In the genomic region with DNA sequence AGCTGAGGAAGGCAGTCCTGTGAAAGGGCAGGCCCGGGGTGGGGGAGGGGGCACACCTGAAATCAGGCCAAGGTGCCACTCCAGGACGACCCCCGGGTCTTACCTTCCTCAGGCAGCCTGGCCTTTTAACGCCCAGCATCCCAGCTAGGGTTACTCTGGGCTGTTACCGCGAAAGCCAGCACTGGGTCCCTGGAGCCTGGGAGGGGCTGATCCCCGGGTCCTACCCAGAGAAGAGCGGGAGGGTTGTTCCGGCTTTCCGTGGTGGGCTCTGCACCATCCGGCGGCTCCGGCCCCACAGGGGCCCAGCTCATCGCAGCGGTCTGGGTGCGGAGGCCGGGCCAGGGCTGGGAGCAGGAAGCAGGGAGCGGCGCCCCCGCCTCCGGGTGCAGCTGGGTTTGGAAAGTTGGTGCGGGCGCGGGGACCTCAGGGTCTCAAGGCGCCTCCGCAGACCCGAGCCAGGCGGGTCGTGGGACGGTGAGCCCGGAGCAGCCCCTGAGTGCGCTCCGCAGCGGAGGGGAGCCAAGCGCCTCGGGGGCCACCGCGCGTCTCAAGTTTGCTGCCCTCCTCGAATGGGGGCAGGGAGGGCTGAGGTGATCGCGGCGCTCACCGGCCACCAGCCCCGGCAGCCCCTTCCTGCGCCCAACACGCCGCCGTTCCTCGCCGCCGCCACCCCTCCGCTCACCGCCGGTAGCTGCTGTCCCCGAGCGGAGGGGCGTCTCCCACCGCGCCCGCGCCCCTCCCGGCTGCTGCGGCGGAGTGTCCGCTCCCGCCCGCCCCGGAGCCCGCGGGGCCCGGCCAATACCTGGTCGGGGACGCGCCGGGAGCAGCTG, we compare ENCODE assay signal across 8 cellular contexts. TPM values are rescaled to one million over a fixed set of nuclear protein-coding genes. Genes with fewer than 3 reads are reported as not detected.
A peak's percentile ranks its signal among the peaks of the same experiment; 100 is the strongest.
DNase-seq lines count a peak whose midpoint lies in the region; ATAC-seq, FAIRE-seq and TF ChIP-seq lines count a peak whose summit lies in the region.

No MANE protein-coding gene starts in this region.

- peaks cover 7% of the 10 kb centered on the region for H3K4me1 Mint-ChIP-seq in activated T-cell treated with anti-CD3 and anti-CD28 coated beads, Interleukin-2, amount 50 U/mL, for 72 hours (ENCODE audit: low read depth)

- H3K27ac ChIP-seq in H1 (ENCODE audit: low read depth, low read length) (no peak overlapping the region), mesendoderm (ENCODE audit: low read depth, low read length) (no peak overlapping the region), upper lobe of left lung (peak overlapping the region in 3 of 4 donors; percentile 51 to 81 (median 61))

- H3K27ac Mint-ChIP-seq in activated T-cell treated with anti-CD3 and anti-CD28 coated beads, Interleukin-2, amount 50 U/mL, for 72 hours = no peak overlapping the region

- H3K27me3 Mint-ChIP-seq in activated T-cell treated with anti-CD3 and anti-CD28 coated beads, Interleukin-2, amount 50 U/mL, for 72 hours (ENCODE audit: low read depth) = peaks cover 69% of the 10 kb centered on the region

- H4K91ac ChIP-seq in H1 (replicated peaks; ENCODE audit: insufficient read length, low read length) = no peak overlapping the region

- H3K79me2 ChIP-seq in H1 (ENCODE audit: control insufficient read depth in 1 of 2, insufficient read depth in 2 of 2, low read length in 2 of 2) (no peaks in the 10 kb centered on the region), mesendoderm (ENCODE audit: control insufficient read depth, insufficient read depth, low read length) (no peaks in the 10 kb centered on the region)

- peaks cover 0 to 18% (median 13%) of the 10 kb centered on the region in 4 experiments; a peak in 6 of 7 replicates for H3K4me1 ChIP-seq in H1 (replicated peaks in 1 of 4; ENCODE audit: control insufficient read depth in 3 of 4, insufficient read depth in 4 of 4, low read length in 3 of 4)
- H3K4me1 ChIP-seq in mesendoderm (ENCODE audit: control insufficient read depth, low read depth, low read length) = peaks cover 10% of the 10 kb centered on the region
- peaks cover 17 to 33% (median 30%) of the 10 kb centered on the region in 4 donors for H3K4me1 ChIP-seq in upper lobe of left lung

- peak overlapping the region; percentile 36 to 50 for H3K4me3 Mint-ChIP-seq in activated T-cell treated with anti-CD3 and anti-CD28 coated beads, Interleukin-2, amount 50 U/mL, for 72 hours

- H4K20me1 ChIP-seq in H1 (replicated peaks in 1 of 2; ENCODE audit: control insufficient read depth in 1 of 2, insufficient read depth in 2 of 2, low read length in 2 of 2) = peaks cover 2% of the 10 kb centered on the region in 2 experiments

- H3K36me3 ChIP-seq in H1 (ENCODE audit: control insufficient read depth in 2 of 4, insufficient read depth in 4 of 4, low read length in 3 of 4) (no peaks in the 10 kb centered on the region), mesendoderm (ENCODE audit: control insufficient read depth, insufficient read depth, low read length) (no peaks in the 10 kb centered on the region), upper lobe of left lung (no peaks in the 10 kb centered on the region)

- WGBS in H1 (ENCODE audit: extremely low coverage in 1 of 2, insufficient coverage in 1 of 2, insufficient read length in 1 of 2, insufficient replicate concordance in 2 of 2, low coverage in 1 of 2, low lambda C conversion rate in 2 of 2, missing lambda C conversion rate in 1 of 2), 2 experiments = 3% methylated on average over 34 of the region's 76 CpGs; no CpG with 5 or more reads in 1 of the 2 experiments
- WGBS in mesendoderm (ENCODE audit: extremely low coverage, insufficient coverage, low lambda C conversion rate) = no CpG with 5 or more reads among the region's 76 CpGs
- WGBS in upper lobe of left lung, 2 donors = 2% methylated on average over 22 of the region's 76 CpGs; no CpG with 5 or more reads in 1 of the 2 donors

- TF ChIP-seq RAD21 in H1 (IDR thresholded peaks at IDR 0.05 in 1 of 2, conservative IDR thresholded peaks at IDR 0.05 in 1 of 2; ENCODE audit: low read depth in 2 of 2, low read length in 2 of 2) = no peak

- peak overlapping the region; percentile 74 to 96 for H3K4me2 ChIP-seq in H1 (ENCODE audit: insufficient read depth in 1 of 2, low read depth in 2 of 2, low read length in 2 of 2)
- peak overlapping the region; percentile 73 for H3K4me2 ChIP-seq in mesendoderm (ENCODE audit: low read length)

- no peaks in the 10 kb centered on the region for H3K36me3 Mint-ChIP-seq in activated T-cell treated with anti-CD3 and anti-CD28 coated beads, Interleukin-2, amount 50 U/mL, for 72 hours (ENCODE audit: insufficient read depth in 2 of 2)

- no peak overlapping the region for H2BK12ac ChIP-seq in H1 (ENCODE audit: low read depth, low read length)

- peak overlapping the region; percentile 23; the same call in 1 of the 2 replicates for H2AFZ ChIP-seq in H1 (ENCODE audit: low read length)

- H4K5ac ChIP-seq in H1 (ENCODE audit: insufficient read length, low read depth, low read length) (no peak overlapping the region), mesendoderm (ENCODE audit: low read length) (no peak overlapping the region)

- H2AK5ac ChIP-seq in H1 (ENCODE audit: low read depth, low read length) (no peak overlapping the region), mesendoderm (ENCODE audit: low read length) (no peak overlapping the region)

- H2BK120ac ChIP-seq in H1 (replicated peaks; ENCODE audit: low read depth, low read length) (no peak overlapping the region), mesendoderm (ENCODE audit: low read depth, low read length) (no peak overlapping the region)

- H3K79me1 ChIP-seq in H1 (ENCODE audit: low read depth, low read length) (no peaks in the 10 kb centered on the region), mesendoderm (ENCODE audit: low read length) (no peaks in the 10 kb centered on the region)

- H3K56ac ChIP-seq in H1 (replicated peaks; ENCODE audit: insufficient read length, low read depth, low read length) (no peak overlapping the region), mesendoderm (ENCODE audit: low read length) (peak overlapping the region; percentile 82)

- H3K4ac ChIP-seq in H1 (replicated peaks; ENCODE audit: insufficient read length, low read depth, low read length) (no peak overlapping the region), mesendoderm (ENCODE audit: low read depth, low read length) (no peak overlapping the region)

- POLR2A ChIA-PET in H1 (lab: Charles Lee; ENCODE audit: partially characterized antibody) = interaction anchor here (1.9 kb wide), 1 partner anchor 10 kb away, joined by 8 read pairs; no protein-coding TSS in a partner anchor

- no peak overlapping the region for H3K14ac ChIP-seq in H1 (ENCODE audit: insufficient read length)

- CTCF ChIA-PET in H1 (lab: Charles Lee; ENCODE audit: partially characterized antibody) = interaction anchor here (0.7 to 2.7 kb wide), 8 partner anchors 10 to 305 kb away, joined by 3 to 14 read pairs (median 4); no protein-coding TSS in a partner anchor

- TF ChIP-seq EP300 in H1 (IDR thresholded peaks at IDR 0.05; ENCODE audit: borderline replicate concordance in 1 of 2, low read depth in 2 of 2, low read length in 2 of 2) = no peak
- TF ChIP-seq EP300 in upper lobe of left lung (IDR thresholded peaks at IDR 0.05) = no peak

- H3K27me3 ChIP-seq in H1 (replicated peaks in 1 of 4; ENCODE audit: control insufficient read depth in 3 of 4, extremely low read depth in 1 of 4, insufficient read depth in 3 of 4, low read length in 3 of 4) = peaks cover 11 to 46% (median 37%) of the 10 kb centered on the region in 4 experiments
- H3K27me3 ChIP-seq in mesendoderm (ENCODE audit: insufficient read depth, low read length, poor library complexity) = no peaks in the 10 kb centered on the region
- H3K27me3 ChIP-seq in upper lobe of left lung = peaks cover 0 to 30% (median 19%) of the 10 kb centered on the region in 4 donors

- H3K9me3 Mint-ChIP-seq in activated T-cell treated with anti-CD3 and anti-CD28 coated beads, Interleukin-2, amount 50 U/mL, for 72 hours = no peaks in the 10 kb centered on the region

- H2BK20ac ChIP-seq in H1 (ENCODE audit: low read length) = no peak overlapping the region

- no peak for DNase-seq in activated T-cell treated with anti-CD3 and anti-CD28 coated beads, Interleukin-2, amount 50 U/mL, for 72 hours
- DNase-seq in activated T-cell treated with anti-CD3 and anti-CD28 coated beads for 4 hours (no peak), H1 (ENCODE audit: low read depth in 1 of 2, low spot score in 2 of 2) (peak in 1 of 2 experiments; percentile 62), mesendoderm (no peak), upper lobe of left lung (peak in 1 of 2 donors; percentile 84), kidney glomerular epithelial cell (lab: John Stamatoyannopoulos, UW) (no peak)

- peaks cover 12% of the 10 kb centered on the region; the same call in 1 of the 2 replicates for H3K23me2 ChIP-seq in H1 (ENCODE audit: low read depth, low read length)

- H4K8ac ChIP-seq in H1 (ENCODE audit: extremely low read depth, insufficient read depth, low read length) = peak overlapping the region; percentile 59
- no peak overlapping the region for H4K8ac ChIP-seq in mesendoderm (ENCODE audit: low read depth, low read length)

- H3K9me3 ChIP-seq in H1 (ENCODE audit: insufficient read depth in 2 of 2, low read depth in 1 of 2, low read length in 1 of 2) = no peaks in the 10 kb centered on the region
- no peaks in the 10 kb centered on the region for H3K9me3 ChIP-seq in upper lobe of left lung

- H2BK5ac ChIP-seq in H1 (ENCODE audit: low read depth, low read length) = no peak overlapping the region
- H2BK5ac ChIP-seq in mesendoderm (ENCODE audit: low read length) = no peak overlapping the region

- FAIRE-seq in H1 (lab: Jason Lieb, UNC) = no peak

- H2BK15ac ChIP-seq in H1 (ENCODE audit: low read length) (no peak overlapping the region), mesendoderm (replicated peaks; ENCODE audit: low read depth) (no peak overlapping the region)

- TF ChIP-seq CTCF in H1 (IDR thresholded peaks at IDR 0.05; ENCODE audit: control extremely low read depth in 1 of 3, insufficient read depth in 1 of 3, low read depth in 1 of 3, low read length in 3 of 3) (no peak), upper lobe of left lung (IDR thresholded peaks at IDR 0.05) (no peak)

- H3K9ac ChIP-seq in H1 (replicated peaks in 1 of 4; ENCODE audit: extremely low read depth in 1 of 4, low read depth in 3 of 4, low read length in 3 of 4) = no peak overlapping the region; a peak in 1 of 7 replicates
- peak overlapping the region; percentile 48 for H3K9ac ChIP-seq in mesendoderm (ENCODE audit: low read length)

- H3K4me3 ChIP-seq in H1 (ENCODE audit: extremely low read depth in 1 of 4, insufficient read depth in 2 of 4, low read depth in 3 of 4, low read length in 4 of 4) (peak overlapping the region; percentile 52 to 78 (median 54)), mesendoderm (ENCODE audit: low read length) (peak overlapping the region; percentile 29), upper lobe of left lung (peak overlapping the region; percentile 9 to 83 (median 63))

- H3K18ac ChIP-seq in H1 (ENCODE audit: extremely low read depth, low read length) (no peak overlapping the region; the same call in none of the 2 replicates), mesendoderm (ENCODE audit: low read length) (peak overlapping the region; percentile 5)

- peak; percentile 19 to 25 for ATAC-seq in activated T-cell treated with anti-CD3 and anti-CD28 coated beads, Interleukin-2, amount 50 U/mL, for 72 hours (replicated peaks in 1 of 2)
- peak in 1 of 2 donors; percentile 19 for ATAC-seq in upper lobe of left lung (ENCODE audit: low FRiP score in 2 of 2)
- no peak for ATAC-seq in HG02884 (IDR thresholded peaks at IDR 0.05; ENCODE audit: unreplicated experiment)
- no peak for ATAC-seq in GM19324 (IDR thresholded peaks at IDR 0.05; ENCODE audit: low FRiP score, unreplicated experiment)

- no peak for TF ChIP-seq POLR2A in H1 (IDR thresholded peaks at IDR 0.05; ENCODE audit: control extremely low read depth in 1 of 2, low read depth in 2 of 2, low read length in 2 of 2)
- TF ChIP-seq POLR2A in upper lobe of left lung (IDR thresholded peaks at IDR 0.05) = no peak

- H3K23ac ChIP-seq in H1 (ENCODE audit: insufficient read length) (no peak overlapping the region), mesendoderm (ENCODE audit: low read length) (peak overlapping the region; percentile 34)

RNA-seq across cellular contexts. Expression of gene CHST1, which starts 0.8 kb away (rescaled TPM):
- total RNA-seq in activated T-cell treated with anti-CD3 and anti-CD28 coated beads, Interleukin-2, amount 50 U/mL, for 72 hours = under 1 TPM in 1 of 2 donors, not detected in 1; 0.10 TPM
- 1.6 and 3.8 TPM in 2 replicates for total RNA-seq in H1 (2021; fragmentation: NEBNext Ultra II Directional; extraction: Animal tissue kit (Norgen Biotek cat#: 25700))
- polyA plus RNA-seq in H1 (2011; rRNA removed) = 1.6 and 2.7 TPM in 2 replicates
- 1.2 TPM for polyA plus RNA-seq in H1 (2011; cell fraction: cytosol; rRNA removed)
- polyA plus RNA-seq in H1 (2011; cell fraction: nucleus; rRNA removed) = 3.8 TPM
- 1.0 to 1.7 TPM (median 1.5 TPM) in 4 replicates for polyA plus RNA-seq in H1 (2012, experiment 1 of 2)
- 1.0 TPM for polyA plus RNA-seq in H1 (2012, experiment 2 of 2)
- 1.4 TPM for polyA plus RNA-seq in H1 (2013, experiment 1 of 2)
- 1.7 TPM for polyA plus RNA-seq in H1 (2013, experiment 2 of 2)
- 0.44 and 0.82 TPM in 2 replicates for polyA minus RNA-seq in H1 (2011; rRNA and poly(A)+ RNA removed)
- 0.51 TPM for polyA minus RNA-seq in H1 (2011; cell fraction: cytosol; rRNA and poly(A)+ RNA removed)
- polyA minus RNA-seq in H1 (2011; cell fraction: nucleus; rRNA and poly(A)+ RNA removed) = 1.6 TPM
- polyA plus RNA-seq in mesendoderm (2013, experiment 1 of 2) = 0.53 TPM
- 0.55 TPM for polyA plus RNA-seq in mesendoderm (2013, experiment 2 of 2)
- total RNA-seq in upper lobe of left lung = 1 to 10 TPM; 1.6 to 7.4 (median 2.6) TPM

Comparison
In these comparisons a context has a peak if more than half of its experiments do, and no peak if none do; other contexts are left out.
1. ATAC-seq: peak in activated T-cell treated with anti-CD3 and anti-CD28 coated beads, Interleukin-2, amount 50 U/mL, for 72 hours (2 of 2); none in HG02884 (single experiment) and GM19324 (single experiment).
2. H3K27ac ChIP-seq: peak in upper lobe of left lung (3 of 4); none in H1 (single experiment) and mesendoderm (single experiment).
3. Peak in every context shown above with its lines, with median percentiles within 50 percentile points of each other: H3K4me3 ChIP-seq.